In genomic region chr16:7746971-7747370, GRCh38 we compare ENCODE assay signal across 25 cellular contexts.
"Had no signal": no experiment of that assay in that cellular context is flagged by ENCODE, and none has a peak within 500 bp of the region (broad histone marks: within the 10 kb centered on the region; RNA-seq: fewer than 3 reads in every experiment).

No MANE protein-coding gene starts in this region.

- DNase-seq: activated CD4-positive, alpha-beta memory T cell treated with anti-CD3 and anti-CD28 coated beads, Interleukin-2, amount 10 ng/mL, durations not matched to agents 7 days and 5 days; activated CD4-positive, alpha-beta T cell treated with anti-CD3 and anti-CD28 coated beads, Interleukin-2, amount 50 U/mL, for 1 hour; activated CD4-positive, CD25-positive, alpha-beta regulatory T cell; activated gamma-delta T cell; activated naive CD4-positive, alpha-beta T cell treated with anti-CD3 and anti-CD28 coated beads for 36 hours; activated T-cell treated with anti-CD3 and anti-CD28 coated beads for 4 hours; activated T-cell treated with anti-CD3 and anti-CD28 coated beads, Interleukin-2, amount 50 U/mL, for 48 hours; amygdala; brain microvascular endothelial cell; NCI-H1092; NCI-H1436; NCI-H187 treated with DMSO at 0.1 percent for 48 hours; NCI-H2081 treated with DMSO at 0.1 percent for 48 hours; NCI-H2171; NCI-H2227 treated with DMSO at 0.1 percent for 48 hours; NCI-H526; NK-92 treated with Interleukin-12 subunit alpha and Interleukin-12 subunit beta, amount 100 ng/mL, for 24 hours; OCI-M1; RPMI8226; T-cell; T-helper 2 cell; T1000 had no signal

- ATAC-seq: activated T-helper 17 cell treated with anti-CD3 and anti-CD28 coated beads, Interleukin-2, amount 50 U/mL, for 72 hours; Panc1; Right ventricle myocardium inferior; T-cell had no signal
